26 cellular contexts compared by ENCODE assay signal in the genomic region with DNA sequence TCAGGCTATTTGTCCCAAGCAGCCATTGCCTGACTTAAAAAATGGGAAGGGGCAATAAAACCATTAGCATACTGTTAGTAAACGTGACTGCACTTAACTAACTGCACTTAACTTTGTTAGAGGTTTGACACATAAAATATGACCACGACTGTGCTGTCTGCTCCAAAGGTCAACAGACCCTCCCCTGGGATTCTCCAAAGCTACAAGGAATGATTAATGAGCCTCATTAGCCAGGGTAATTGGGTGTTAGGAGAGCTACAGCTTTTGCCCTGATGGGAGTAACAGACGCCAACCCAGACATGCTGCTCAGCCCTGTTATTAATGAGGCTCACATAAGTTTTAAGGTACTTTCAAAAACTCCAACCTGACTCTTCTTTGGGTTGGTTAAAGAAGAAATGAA.
"Had no signal": no experiment of that assay in that cellular context is flagged by ENCODE, and none has a peak within 500 bp of the region (broad histone marks: within the 10 kb centered on the region; RNA-seq: fewer than 3 reads in every experiment).

No MANE protein-coding gene starts in this region.

- H3K4me3 Mint-ChIP-seq: activated CD4-positive, alpha-beta T cell treated with anti-CD3 and anti-CD28 coated beads for 36 hours; activated CD8-positive, alpha-beta memory T cell treated with anti-CD3 and anti-CD28 coated beads, Interleukin-2, amount 10 ng/mL, durations not matched to agents 7 days and 5 days; activated naive CD4-positive, alpha-beta T cell treated with anti-CD3 and anti-CD28 coated beads, Interleukin-2, amount 50 U/mL, for 24 hours; activated naive CD8-positive, alpha-beta T cell treated with anti-CD3 and anti-CD28 coated beads, Interleukin-2, amount 50 U/mL, for 24 hours; activated T-cell treated with anti-CD3 and anti-CD28 coated beads, Interleukin-2, amount 50 U/mL, for 24 hours; activated T-helper 1 cell treated with anti-CD3 and anti-CD28 coated beads, Interleukin-12 subunit alpha, Interleukin-12 subunit beta, Interleukin-2, Interleukin-4 antibody, amounts not matched to agents 30 ng/mL and 10 ng/mL and 1 ng/mL, durations not matched to agents 14 hours and 24 hours and 36 hours; brain; central memory CD8-positive, alpha-beta T cell had no signal

- H3K27ac Mint-ChIP-seq: activated CD4-positive, alpha-beta T cell treated with anti-CD3 and anti-CD28 coated beads for 36 hours; activated CD8-positive, alpha-beta memory T cell treated with anti-CD3 and anti-CD28 coated beads, Interleukin-2, amount 10 ng/mL, durations not matched to agents 7 days and 5 days; activated naive CD4-positive, alpha-beta T cell treated with anti-CD3 and anti-CD28 coated beads, Interleukin-2, amount 50 U/mL, for 24 hours; activated naive CD8-positive, alpha-beta T cell treated with anti-CD3 and anti-CD28 coated beads, Interleukin-2, amount 50 U/mL, for 24 hours; activated T-cell treated with anti-CD3 and anti-CD28 coated beads, Interleukin-2, amount 50 U/mL, for 24 hours; activated T-helper 1 cell treated with anti-CD3 and anti-CD28 coated beads, Interleukin-12 subunit alpha, Interleukin-12 subunit beta, Interleukin-2, Interleukin-4 antibody, amounts not matched to agents 30 ng/mL and 10 ng/mL and 1 ng/mL, durations not matched to agents 14 hours and 24 hours and 36 hours; brain had no signal

- H3K9me3 Mint-ChIP-seq: activated naive CD4-positive, alpha-beta T cell treated with anti-CD3 and anti-CD28 coated beads, Interleukin-2, amount 50 U/mL, for 24 hours; activated naive CD8-positive, alpha-beta T cell treated with anti-CD3 and anti-CD28 coated beads, Interleukin-2, amount 50 U/mL, for 24 hours; activated T-cell treated with anti-CD3 and anti-CD28 coated beads, Interleukin-2, amount 50 U/mL, for 24 hours; activated T-helper 1 cell treated with anti-CD3 and anti-CD28 coated beads, Interleukin-12 subunit alpha, Interleukin-12 subunit beta, Interleukin-2, Interleukin-4 antibody, amounts not matched to agents 30 ng/mL and 10 ng/mL and 1 ng/mL, durations not matched to agents 14 hours and 24 hours and 36 hours; brain; central memory CD8-positive, alpha-beta T cell had no signal

- H3K9me3 ChIP-seq: SK-N-SH had no signal

- H3K36me3 Mint-ChIP-seq: activated CD8-positive, alpha-beta memory T cell treated with anti-CD3 and anti-CD28 coated beads, Interleukin-2, amount 10 ng/mL, durations not matched to agents 7 days and 5 days; activated naive CD4-positive, alpha-beta T cell treated with anti-CD3 and anti-CD28 coated beads, Interleukin-2, amount 50 U/mL, for 24 hours; brain had no signal

- H3K4me3 ChIP-seq: K562 had no signal

- H3K4me1 Mint-ChIP-seq: activated CD4-positive, alpha-beta T cell treated with anti-CD3 and anti-CD28 coated beads for 36 hours; activated CD8-positive, alpha-beta memory T cell treated with anti-CD3 and anti-CD28 coated beads, Interleukin-2, amount 10 ng/mL, durations not matched to agents 7 days and 5 days; activated naive CD4-positive, alpha-beta T cell treated with anti-CD3 and anti-CD28 coated beads, Interleukin-2, amount 50 U/mL, for 24 hours; activated naive CD8-positive, alpha-beta T cell treated with anti-CD3 and anti-CD28 coated beads, Interleukin-2, amount 50 U/mL, for 24 hours; brain; central memory CD8-positive, alpha-beta T cell had no signal

- H3K27ac ChIP-seq: VCaP had no signal

- DNase-seq: activated CD4-positive, alpha-beta T cell treated with anti-CD3 and anti-CD28 coated beads for 36 hours; activated CD4-positive, CD25-positive, alpha-beta regulatory T cell; activated CD8-positive, alpha-beta memory T cell treated with anti-CD3 and anti-CD28 coated beads, Interleukin-2, amount 10 ng/mL, durations not matched to agents 7 days and 5 days; activated effector memory CD4-positive, alpha-beta T cell treated with Interleukin-2 at 50 U/mL for 16 hours; activated naive CD4-positive, alpha-beta T cell; activated naive CD8-positive, alpha-beta T cell treated with anti-CD3 and anti-CD28 coated beads, Interleukin-2, amount 50 U/mL, for 24 hours; activated T-cell treated with anti-CD3 and anti-CD28 coated beads, Interleukin-2, amount 50 U/mL, for 24 hours; amniotic stem cell; Karpas-422; MM.1S; NCI-H1694; NCI-H2029; NCI-H345; NCI-H524; NCI-H748 treated with DMSO at 0.1 percent for 48 hours; NK-92 treated with Interleukin-12 subunit alpha and Interleukin-12 subunit beta, amount 100 ng/mL, for 24 hours; OCI-M1; RPMI8226; SK-N-SH; T-helper 1 cell had no signal
